Comparison of ENCODE assay signal across 1 cellular context in genomic region chr1:168288311-168289052, GRCh38.
TF ChIP-seq lines count a peak whose summit lies in the region.

No MANE protein-coding gene starts in this region.

TF ChIP-seq in K562, 482 proteins besides CTCF, POLR2A, EP300 and RAD21 (continued from another document and continues in another):
- TF ChIP-seq ZNF280A (IDR thresholded peaks at IDR 0.05; ENCODE audit: low read depth, partially characterized antibody) = no peak
- no peak for TF ChIP-seq BMI1 (IDR thresholded peaks at IDR 0.05; ENCODE audit: low read length)
- no peak for TF ChIP-seq SMC3 (conservative IDR thresholded peaks at IDR 0.05; ENCODE audit: insufficient read depth, low read depth, low read length)
- no peak for TF ChIP-seq UBTF (IDR thresholded peaks at IDR 0.05; ENCODE audit: borderline replicate concordance in 1 of 2, low read depth in 2 of 2, low read length in 2 of 2)
- TF ChIP-seq ILK (tag; IDR thresholded peaks at IDR 0.05; ENCODE audit: borderline replicate concordance, low read depth) = no peak
- peak; percentile 99 for TF ChIP-seq TEAD4 (IDR thresholded peaks at IDR 0.05; ENCODE audit: low read length)
- no peak for TF ChIP-seq TEAD4 (CRISPR knock-in tag; IDR thresholded peaks at IDR 0.05; ENCODE audit: borderline replicate concordance)
- peak; percentile 46; the same call in 1 of the 2 replicates for TF ChIP-seq NBN (IDR thresholded peaks at IDR 0.05; ENCODE audit: low read depth)
- no peak for TF ChIP-seq CHCHD3 (CRISPR knock-in tag; IDR thresholded peaks at IDR 0.05)
- no peak for TF ChIP-seq PBX2 (CRISPR knock-in tag; IDR thresholded peaks at IDR 0.05; ENCODE audit: low read depth)
- TF ChIP-seq PBX2 (tag; conservative IDR thresholded peaks at IDR 0.05; ENCODE audit: low read depth) = 0 out of 2 replicates have a peak, but pooled peaks have one; percentile 52
- TF ChIP-seq TFAM (CRISPR knock-in tag; conservative IDR thresholded peaks at IDR 0.05) = no peak
- TF ChIP-seq ATF4 (CRISPR knock-in tag; IDR thresholded peaks at IDR 0.05) = peak; percentile 76
- TF ChIP-seq THAP12 (CRISPR knock-in tag; IDR thresholded peaks at IDR 0.05) = no peak
- TF ChIP-seq TRIM28 (IDR thresholded peaks at IDR 0.05) = peak; percentile 46; the same call in 1 of the 2 replicates
- TF ChIP-seq BRD9 (IDR thresholded peaks at IDR 0.05; ENCODE audit: low read depth, partially characterized antibody) = no peak
- peak; percentile 57; the same call in 1 of the 2 replicates for TF ChIP-seq MYC (IDR thresholded peaks at IDR 0.05; ENCODE audit: low read depth, low read length)
- TF ChIP-seq MYC (CRISPR knock-in tag; IDR thresholded peaks at IDR 0.05; ENCODE audit: borderline replicate concordance, low read depth) = no peak
- no peak for TF ChIP-seq SNIP1 (IDR thresholded peaks at IDR 0.05; ENCODE audit: low read depth)
- no peak for TF ChIP-seq ZNF717 (CRISPR knock-in tag; IDR thresholded peaks at IDR 0.05)
- TF ChIP-seq KHSRP (IDR thresholded peaks at IDR 0.05) = peak; percentile 55; the same call in 1 of the 2 replicates
- peak; percentile 85 for TF ChIP-seq ZNF584 (CRISPR knock-in tag; IDR thresholded peaks at IDR 0.05; ENCODE audit: low read depth)
- no peak for TF ChIP-seq RFX7 (CRISPR knock-in tag; IDR thresholded peaks at IDR 0.05)
- peak; percentile 90 to 95 for TF ChIP-seq TRIM24 (IDR thresholded peaks at IDR 0.05)
- 0 out of 2 replicates have a peak, but pooled peaks have one; percentile 21 for TF ChIP-seq HMBOX1 (IDR thresholded peaks at IDR 0.05)
- TF ChIP-seq ZNF184 (CRISPR knock-in tag; IDR thresholded peaks at IDR 0.05) = no peak
- TF ChIP-seq CBFA2T3 (IDR thresholded peaks at IDR 0.05) = peak; percentile 97
- 0 out of 2 replicates have a peak, but pooled peaks have one; percentile 28 for TF ChIP-seq MEF2A (IDR thresholded peaks at IDR 0.05; ENCODE audit: control insufficient read depth, low read depth, low read length)
- TF ChIP-seq, protein P1, sequence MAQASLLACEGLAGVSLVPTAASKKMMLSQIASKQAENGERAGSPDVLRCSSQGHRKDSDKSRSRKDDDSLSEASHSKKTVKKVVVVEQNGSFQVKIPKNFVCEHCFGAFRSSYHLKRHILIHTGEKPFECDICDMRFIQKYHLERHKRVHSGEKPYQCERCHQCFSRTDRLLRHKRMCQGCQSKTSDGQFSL (CRISPR knock-in tag; IDR thresholded peaks at IDR 0.05) = no peak
- TF ChIP-seq, protein P1 (tag; IDR thresholded peaks at IDR 0.05) = no peak
- peak; percentile 80 to 82 for TF ChIP-seq KDM1A (IDR thresholded peaks at IDR 0.05)
- TF ChIP-seq ZNF75A (CRISPR knock-in tag; IDR thresholded peaks at IDR 0.05) = no peak
- TF ChIP-seq FOS (IDR thresholded peaks at IDR 0.05; ENCODE audit: extremely low read depth, insufficient read length) = no peak
- no peak for TF ChIP-seq OTX1 (CRISPR knock-in tag; IDR thresholded peaks at IDR 0.05)
- no peak for TF ChIP-seq DDX20 (tag; IDR thresholded peaks at IDR 0.05; ENCODE audit: low read depth)
- no peak for TF ChIP-seq ZNF830 (CRISPR knock-in tag; IDR thresholded peaks at IDR 0.05)
- no peak for TF ChIP-seq ZNF165 (CRISPR knock-in tag; IDR thresholded peaks at IDR 0.05; ENCODE audit: borderline replicate concordance)
- peak; percentile 70; the same call in 1 of the 2 replicates for TF ChIP-seq PHB2 (IDR thresholded peaks at IDR 0.05; ENCODE audit: low read depth)
- TF ChIP-seq, protein P2, sequence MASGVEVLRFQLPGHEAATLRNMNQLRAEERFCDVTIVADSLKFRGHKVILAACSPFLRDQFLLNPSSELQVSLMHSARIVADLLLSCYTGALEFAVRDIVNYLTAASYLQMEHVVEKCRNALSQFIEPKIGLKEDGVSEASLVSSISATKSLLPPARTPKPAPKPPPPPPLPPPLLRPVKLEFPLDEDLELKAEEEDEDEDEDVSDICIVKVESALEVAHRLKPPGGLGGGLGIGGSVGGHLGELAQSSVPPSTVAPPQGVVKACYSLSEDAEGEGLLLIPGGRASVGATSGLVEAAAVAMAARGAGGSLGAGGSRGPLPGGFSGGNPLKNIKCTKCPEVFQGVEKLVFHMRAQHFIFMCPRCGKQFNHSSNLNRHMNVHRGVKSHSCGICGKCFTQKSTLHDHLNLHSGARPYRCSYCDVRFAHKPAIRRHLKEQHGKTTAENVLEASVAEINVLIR (CRISPR knock-in tag; IDR thresholded peaks at IDR 0.05) = no peak
- no peak for TF ChIP-seq ZNF445 (CRISPR knock-in tag; IDR thresholded peaks at IDR 0.05; ENCODE audit: low read depth)
- no peak for TF ChIP-seq RAD51 (IDR thresholded peaks at IDR 0.05; ENCODE audit: borderline replicate concordance, low read depth)
- peak; percentile 91 for TF ChIP-seq FOXM1 (IDR thresholded peaks at IDR 0.05; ENCODE audit: low read depth)
- TF ChIP-seq FOXM1 (CRISPR knock-in tag; IDR thresholded peaks at IDR 0.05; ENCODE audit: low read depth) = no peak
- TF ChIP-seq RCOR1 (IDR thresholded peaks at IDR 0.05; ENCODE audit: borderline replicate concordance in 1 of 2, low read depth in 2 of 2, low read length in 2 of 2) = peak in 1 of 2 experiments; percentile 94; a peak in 2 of 4 replicates
- peak; percentile 97 for TF ChIP-seq ARID1B (IDR thresholded peaks at IDR 0.05)
- TF ChIP-seq TEAD1 (CRISPR knock-in tag; IDR thresholded peaks at IDR 0.05) = peak; percentile 47 to 59; a peak in 2 of 4 replicates
- no peak for TF ChIP-seq ZC3H8 (IDR thresholded peaks at IDR 0.05)
- TF ChIP-seq ATF1 (CRISPR knock-in tag; IDR thresholded peaks at IDR 0.05) = no peak
- 0 out of 2 replicates have a peak, but pooled peaks have one; percentile 47 for TF ChIP-seq ATF1 (tag; IDR thresholded peaks at IDR 0.05)
- no peak for TF ChIP-seq MCM3 (IDR thresholded peaks at IDR 0.05)
- TF ChIP-seq, protein P3, sequence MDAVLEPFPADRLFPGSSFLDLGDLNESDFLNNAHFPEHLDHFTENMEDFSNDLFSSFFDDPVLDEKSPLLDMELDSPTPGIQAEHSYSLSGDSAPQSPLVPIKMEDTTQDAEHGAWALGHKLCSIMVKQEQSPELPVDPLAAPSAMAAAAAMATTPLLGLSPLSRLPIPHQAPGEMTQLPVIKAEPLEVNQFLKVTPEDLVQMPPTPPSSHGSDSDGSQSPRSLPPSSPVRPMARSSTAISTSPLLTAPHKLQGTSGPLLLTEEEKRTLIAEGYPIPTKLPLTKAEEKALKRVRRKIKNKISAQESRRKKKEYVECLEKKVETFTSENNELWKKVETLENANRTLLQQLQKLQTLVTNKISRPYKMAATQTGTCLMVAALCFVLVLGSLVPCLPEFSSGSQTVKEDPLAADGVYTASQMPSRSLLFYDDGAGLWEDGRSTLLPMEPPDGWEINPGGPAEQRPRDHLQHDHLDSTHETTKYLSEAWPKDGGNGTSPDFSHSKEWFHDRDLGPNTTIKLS (IDR thresholded peaks at IDR 0.05; ENCODE audit: borderline replicate concordance, low read depth) = no peak
- TF ChIP-seq ZFP30 (CRISPR knock-in tag; IDR thresholded peaks at IDR 0.05; ENCODE audit: borderline replicate concordance) = no peak
- no peak for TF ChIP-seq ZNF24 (IDR thresholded peaks at IDR 0.05)
- no peak for TF ChIP-seq ZNF354B (CRISPR knock-in tag; IDR thresholded peaks at IDR 0.05)
- no peak for TF ChIP-seq RFX1 (IDR thresholded peaks at IDR 0.05)
- peak; percentile 70 for TF ChIP-seq HDAC3 (IDR thresholded peaks at IDR 0.05; ENCODE audit: borderline replicate concordance, partially characterized antibody)
